ENCODE assay signal across 22 cellular contexts in the genomic region with DNA sequence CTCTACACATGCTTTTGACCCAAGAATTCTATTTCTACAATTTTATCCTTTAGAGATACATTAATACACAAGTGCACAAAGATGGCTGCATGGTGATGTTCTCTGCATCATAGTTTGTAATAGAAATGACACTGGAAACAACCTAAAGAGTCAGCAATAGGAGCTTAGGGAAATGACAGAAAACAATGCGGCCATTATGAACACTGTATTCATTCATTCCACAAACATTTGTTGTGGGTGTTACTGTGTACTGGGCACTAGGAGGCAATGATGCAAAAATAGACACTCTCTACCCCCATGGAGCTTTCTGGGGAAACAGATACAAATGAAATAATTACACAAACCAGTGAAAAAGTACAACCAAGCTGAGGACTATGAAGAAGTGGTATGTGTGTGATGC.
"Had no signal": no experiment of that assay in that cellular context is flagged by ENCODE, and none has a peak within 500 bp of the region (broad histone marks: within the 10 kb centered on the region; RNA-seq: fewer than 3 reads in every experiment).

No MANE protein-coding gene starts in this region.

- H3K4me3 ChIP-seq: MG63 had no signal

- DNase-seq: IMR-90; Karpas-422; KG1; MG63; NCI-H1092; NCI-H1436; NCI-H187; NCI-H2029; NCI-H2081 treated with DMSO at 0.1 percent for 48 hours; NCI-H226; NCI-H446; NCI-H510A; NCI-H524 treated with DMSO at 0.1 percent for 48 hours; NCI-H69; NCI-H774; NK-92 treated with Interleukin-12 subunit alpha and Interleukin-12 subunit beta, amount 100 ng/mL, for 24 hours; SHP77 had no signal

- H3K27me3 ChIP-seq: MG63 had no signal

- ATAC-seq: HepG2, Panc1, PC-3, SK-N-SH treated with all-trans-retinoic acid at 6 μM for 48 hours had no signal

- H3K27ac ChIP-seq: RWPE1 had no signal

- H3K36me3 ChIP-seq: MG63 had no signal

- H3K9me3 ChIP-seq: MG63 had no signal
